Comparison of ENCODE assay signal across 18 cellular contexts in the genomic region with DNA sequence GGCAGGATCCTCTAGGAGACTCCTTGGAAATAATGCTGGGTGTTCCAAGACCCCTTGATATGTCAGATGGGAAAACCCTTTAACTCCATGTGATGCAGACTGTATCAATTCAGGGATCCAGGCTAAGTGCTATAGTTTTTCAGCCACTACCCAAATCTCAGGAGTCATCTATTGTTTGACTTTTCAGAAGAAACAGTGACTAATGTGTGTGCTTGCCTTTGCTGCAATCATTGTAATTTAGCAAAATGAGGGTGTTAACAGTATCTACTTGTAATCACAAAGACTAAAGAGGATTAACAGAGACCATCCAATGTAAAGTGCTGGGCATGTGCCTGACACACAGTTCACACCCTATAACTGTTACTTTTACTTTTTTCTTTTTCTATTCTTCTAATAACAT.
"Had no signal": no experiment of that assay in that cellular context is flagged by ENCODE, and none has a peak within 500 bp of the region (broad histone marks: within the 10 kb centered on the region; RNA-seq: fewer than 3 reads in every experiment).

No MANE protein-coding gene starts in this region.

- DNase-seq: KBM-7, MG63, NCI-H1092, NCI-H1105 treated with DMSO at 0.1 percent for 48 hours, NCI-H1417 treated with DMSO at 0.1 percent for 48 hours, NCI-H146, NCI-H1694 treated with DMSO at 0.1 percent for 48 hours, NCI-H1930, NCI-H2107, NCI-H2227 treated with DMSO at 0.1 percent for 48 hours, NCI-H524, NCI-H526 treated with DMSO at 0.1 percent for 48 hours, NCI-H774, Right ventricle myocardium superior, RPMI8226, SIG-M5 had no signal

- H3K36me3 ChIP-seq: MG63, SJSA1 had no signal

- H3K4me1 ChIP-seq: SJSA1 had no signal

- H3K4me3 ChIP-seq: MG63, SJSA1, SK-N-MC had no signal

- H3K27ac ChIP-seq: SJSA1, SK-N-MC had no signal

- H3K9me3 ChIP-seq: MG63, SJSA1 had no signal

- H3K27me3 ChIP-seq: MG63, SJSA1 had no signal
